Comparison of ENCODE assay signal across 8 cellular contexts in the genomic region with DNA sequence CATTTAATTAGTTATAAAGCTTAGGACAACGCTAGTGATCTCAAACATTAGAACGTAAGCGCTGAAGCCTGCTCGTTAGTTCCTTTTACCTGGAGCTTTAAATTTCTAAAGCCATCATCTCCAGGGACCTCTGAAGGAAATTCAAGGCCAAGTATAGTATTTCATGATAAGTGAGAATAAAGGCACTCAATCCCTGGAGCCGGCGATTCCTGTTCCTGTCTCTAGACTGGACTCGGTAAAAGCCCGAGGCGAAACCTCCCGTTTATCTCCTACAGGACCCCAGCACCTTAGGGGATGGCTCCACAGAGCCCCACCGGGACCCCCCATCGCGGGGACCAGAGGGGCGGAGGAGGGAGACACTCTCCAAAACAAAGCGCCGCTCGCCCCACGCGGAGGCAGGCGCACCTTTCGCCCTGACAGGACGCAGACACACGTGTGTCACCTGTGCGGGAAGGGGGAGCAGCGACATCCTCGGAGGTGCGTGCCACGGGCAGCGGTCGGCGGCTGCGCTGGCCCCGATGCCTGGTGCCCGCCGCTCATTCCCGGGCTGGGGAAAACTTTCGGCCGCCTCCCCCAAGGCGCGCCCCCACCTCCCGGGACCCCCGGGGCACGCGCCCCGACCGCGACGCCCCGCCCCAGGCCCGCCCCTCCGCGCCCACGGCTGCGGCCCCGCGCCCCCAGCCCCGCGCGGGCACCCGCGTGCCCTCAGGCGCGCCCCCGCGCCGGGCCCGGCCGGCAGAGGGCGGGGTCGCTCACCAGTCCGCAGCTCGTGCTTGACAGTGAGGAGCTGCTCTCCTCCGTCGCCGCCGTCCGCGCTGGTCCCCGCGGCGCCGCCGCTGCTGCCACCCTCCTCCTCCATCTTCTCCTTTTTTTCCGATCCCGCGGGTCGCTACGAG. TPM values are rescaled to one million over a fixed set of nuclear protein-coding genes. Genes with fewer than 3 reads are reported as not detected.
DNase-seq lines count a peak whose midpoint lies in the region; ATAC-seq and TF ChIP-seq lines count a peak whose summit lies in the region.

No MANE protein-coding gene starts in this region.

- peak overlapping the region; percentile 97 for H3K4me3 ChIP-seq in uterus

- TF ChIP-seq POLR2A in uterus (IDR thresholded peaks at IDR 0.05): no peak

- DNase-seq in DMS53 (lab: John Stamatoyannopoulos, UW): peak; percentile 82
- DNase-seq in HuH-7.5 (ENCODE audit: low spot score): peak; percentile 31
- DNase-seq in SK-MEL-5 (ENCODE audit: low read depth, low spot score): peak; percentile 7
- DNase-seq in activated naive CD4-positive, alpha-beta T cell treated with anti-CD3 and anti-CD28 coated beads, Interleukin-2, amount 50 U/mL, for 72 hours (ENCODE audit: low spot score in 2 of 2): peak; percentile 56 to 68
- peak in 41 of 42 donors; percentile 9 to 76 (median 53) for DNase-seq in head of caudate nucleus
- DNase-seq in pons (ENCODE audit: low spot score): peak; percentile 47
- DNase-seq in uterus: peak in 1 of 2 donors; percentile 30

- peak overlapping the region; percentile 99 for H3K27ac ChIP-seq in uterus

- no peaks in the 10 kb centered on the region for H3K36me3 ChIP-seq in uterus

- peak; percentile 29 for ATAC-seq in GM21515 (IDR thresholded peaks at IDR 0.05; ENCODE audit: unreplicated experiment)
- peak; percentile 19 to 24 for ATAC-seq in activated naive CD4-positive, alpha-beta T cell treated with anti-CD3 and anti-CD28 coated beads, Interleukin-2, amount 50 U/mL, for 72 hours

- in situ Hi-C loops in SK-MEL-5 (cut with HindIII; ENCODE audit: low pct_unique_long_range_greater_than_20kb, low sequenced_read_pairs): no loop called here

- H3K36me3 Mint-ChIP-seq in activated naive CD4-positive, alpha-beta T cell treated with anti-CD3 and anti-CD28 coated beads, Interleukin-2, amount 50 U/mL, for 72 hours: peaks cover 9 to 10% of the 10 kb centered on the region in 2 donors

- no peaks in the 10 kb centered on the region for H3K27me3 ChIP-seq in uterus

- no peak overlapping the region for H3K27ac Mint-ChIP-seq in activated naive CD4-positive, alpha-beta T cell treated with anti-CD3 and anti-CD28 coated beads, Interleukin-2, amount 50 U/mL, for 72 hours

- H3K9me3 ChIP-seq in uterus: no peaks in the 10 kb centered on the region

- intact Hi-C loops in head of caudate nucleus (cut with DNase I) (loop anchor here (2.0 to 10.0 kb wide), 4 partner anchors 57 to 155 kb away; no protein-coding TSS in a partner anchor), uterus (cut with DNase I; ENCODE audit: low total_unique reads) (loop anchor here (10.0 kb wide), 1 partner anchor 115 kb away; no protein-coding TSS in a partner anchor)

- peaks cover 0 to 5% of the 10 kb centered on the region in 2 donors for H3K4me1 ChIP-seq in uterus

- peak in 2 of 4 experiments; percentile 17 to 49 for TF ChIP-seq CTCF in uterus (IDR thresholded peaks at IDR 0.05)

- peaks cover 8 to 9% of the 10 kb centered on the region in 2 donors for H3K9me3 Mint-ChIP-seq in activated naive CD4-positive, alpha-beta T cell treated with anti-CD3 and anti-CD28 coated beads, Interleukin-2, amount 50 U/mL, for 72 hours

RNA-seq across cellular contexts. Expression of gene RPS6KA5, which starts 0.6 kb away (rescaled TPM):
- total RNA-seq in SK-MEL-5 (2014; rRNA removed; shearing (Covaris generic)): 3.7 and 4.3 TPM in 2 replicates
- polyA plus RNA-seq in SK-MEL-5 (2015; cell fraction: cytosol; rRNA removed): 2.9 and 3.7 TPM in 2 replicates
- 2.5 and 3.8 TPM in 2 replicates for polyA plus RNA-seq in SK-MEL-5 (2015; cell fraction: nucleus; rRNA removed)
- total RNA-seq in activated naive CD4-positive, alpha-beta T cell treated with anti-CD3 and anti-CD28 coated beads, Interleukin-2, amount 50 U/mL, for 72 hours: 10 to 100 TPM; 15.7 to 17.7 TPM
- total RNA-seq in uterus: 10 to 100 TPM in 2 of 4 donors, 1 to 10 TPM in 2; 3.8 to 20.0 (median 14.8) TPM

RNA-seq across cellular contexts. Expression of gene DGLUCY, which starts 54.0 kb away (rescaled TPM):
- 10.1 and 10.4 TPM in 2 replicates for total RNA-seq in SK-MEL-5 (2014; rRNA removed; shearing (Covaris generic))
- 6.1 and 9.2 TPM in 2 replicates for polyA plus RNA-seq in SK-MEL-5 (2015; cell fraction: cytosol; rRNA removed)
- polyA plus RNA-seq in SK-MEL-5 (2015; cell fraction: nucleus; rRNA removed): 70.0 and 92.8 TPM in 2 replicates
- total RNA-seq in activated naive CD4-positive, alpha-beta T cell treated with anti-CD3 and anti-CD28 coated beads, Interleukin-2, amount 50 U/mL, for 72 hours: 10 to 100 TPM; 50.1 to 85.6 TPM
- total RNA-seq in uterus: 10 to 100 TPM; 14.7 to 81.5 (median 61.6) TPM
